Comparison of ENCODE assay signal across 1 cellular context in genomic region chr13:110457361-110457760, GRCh38.
TF ChIP-seq lines count a peak whose summit lies in the region.

No MANE protein-coding gene starts in this region.

TF ChIP-seq in IMR-90, 13 proteins besides CTCF, POLR2A, EP300 and RAD21 (continued from another document):
- TF ChIP-seq ELK1 (IDR thresholded peaks at IDR 0.05; ENCODE audit: borderline replicate concordance, low read depth, low read length) (no peak), SMC3 (IDR thresholded peaks at IDR 0.05; ENCODE audit: low read depth, low read length) (no peak), USF2 (IDR thresholded peaks at IDR 0.05; ENCODE audit: low read depth, low read length) (no peak)
